ENCODE assay signal across 1 cellular context in the genomic region with DNA sequence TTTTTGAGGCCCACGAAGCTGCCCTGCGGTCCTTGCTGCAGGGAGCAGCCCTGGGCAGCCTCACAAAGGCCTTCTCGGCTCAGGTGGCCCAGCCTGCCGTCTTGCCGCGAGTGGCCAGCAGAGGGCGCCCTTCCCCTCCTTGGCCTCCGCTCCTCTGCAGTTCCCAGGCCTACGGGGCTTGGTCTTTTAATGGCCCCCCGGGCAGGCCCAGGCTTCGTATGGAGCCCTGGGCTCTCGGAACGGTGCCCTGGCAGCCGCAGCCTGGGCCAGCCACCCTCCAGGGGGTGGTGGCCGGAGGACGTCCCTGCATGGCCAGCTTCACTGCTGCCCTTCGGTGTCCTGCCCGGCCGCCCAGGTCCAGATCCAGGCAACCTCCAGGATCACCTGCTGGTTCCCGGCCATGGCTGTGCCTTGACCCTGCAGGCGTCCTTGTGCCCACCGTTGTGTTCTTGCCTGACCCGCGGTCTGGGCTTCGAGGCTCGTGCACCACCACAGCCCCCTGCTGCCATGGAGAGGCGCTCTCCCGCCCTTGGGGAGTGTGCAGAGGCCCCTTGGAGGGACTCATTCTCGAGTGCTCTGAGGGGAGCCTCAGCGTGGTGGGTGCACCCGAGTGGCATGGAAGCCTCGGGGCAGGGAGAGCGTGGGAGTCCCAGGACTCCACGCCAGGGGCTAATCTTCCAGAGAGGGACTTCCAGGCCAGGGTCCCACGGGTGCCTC.
TF ChIP-seq lines count a peak whose summit lies in the region.

No MANE protein-coding gene starts in this region.

TF ChIP-seq in HEK293, 187 proteins besides CTCF, POLR2A, EP300 and RAD21 (continued from another document):
- TF ChIP-seq KLF8 (tag by site-specific recombination; IDR thresholded peaks at IDR 0.05), result peak; percentile 37; the same call in 1 of the 2 replicates
- TF ChIP-seq HOXD13 (CRISPR knock-in tag; IDR thresholded peaks at IDR 0.05; ENCODE audit: borderline replicate concordance), result no peak
- no peak for TF ChIP-seq ZNF596 (tag by site-specific recombination; IDR thresholded peaks at IDR 0.05)
- TF ChIP-seq ZNF654 (tag by site-specific recombination; IDR thresholded peaks at IDR 0.05; ENCODE audit: low read depth), result peak; percentile 44
- TF ChIP-seq, protein P1, sequence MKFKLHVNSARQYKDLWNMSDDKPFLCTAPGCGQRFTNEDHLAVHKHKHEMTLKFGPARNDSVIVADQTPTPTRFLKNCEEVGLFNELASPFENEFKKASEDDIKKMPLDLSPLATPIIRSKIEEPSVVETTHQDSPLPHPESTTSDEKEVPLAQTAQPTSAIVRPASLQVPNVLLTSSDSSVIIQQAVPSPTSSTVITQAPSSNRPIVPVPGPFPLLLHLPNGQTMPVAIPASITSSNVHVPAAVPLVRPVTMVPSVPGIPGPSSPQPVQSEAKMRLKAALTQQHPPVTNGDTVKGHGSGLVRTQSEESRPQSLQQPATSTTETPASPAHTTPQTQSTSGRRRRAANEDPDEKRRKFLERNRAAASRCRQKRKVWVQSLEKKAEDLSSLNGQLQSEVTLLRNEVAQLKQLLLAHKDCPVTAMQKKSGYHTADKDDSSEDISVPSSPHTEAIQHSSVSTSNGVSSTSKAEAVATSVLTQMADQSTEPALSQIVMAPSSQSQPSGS (tag by site-specific recombination; IDR thresholded peaks at IDR 0.05; ENCODE audit: low read depth), result no peak
- TF ChIP-seq REPIN1 (tag by site-specific recombination; IDR thresholded peaks at IDR 0.05; ENCODE audit: low read depth), result no peak
- TF ChIP-seq GLIS2 (tag by site-specific recombination; IDR thresholded peaks at IDR 0.05), result peak; percentile 71
- TF ChIP-seq ZNF670 (tag by site-specific recombination; IDR thresholded peaks at IDR 0.05; ENCODE audit: low read depth), result no peak
- TF ChIP-seq ZNF354C (tag by site-specific recombination; IDR thresholded peaks at IDR 0.05; ENCODE audit: borderline replicate concordance, low read depth), result no peak
- no peak for TF ChIP-seq ZNF132 (tag by site-specific recombination; IDR thresholded peaks at IDR 0.05; ENCODE audit: borderline replicate concordance)
